In the genomic region with DNA sequence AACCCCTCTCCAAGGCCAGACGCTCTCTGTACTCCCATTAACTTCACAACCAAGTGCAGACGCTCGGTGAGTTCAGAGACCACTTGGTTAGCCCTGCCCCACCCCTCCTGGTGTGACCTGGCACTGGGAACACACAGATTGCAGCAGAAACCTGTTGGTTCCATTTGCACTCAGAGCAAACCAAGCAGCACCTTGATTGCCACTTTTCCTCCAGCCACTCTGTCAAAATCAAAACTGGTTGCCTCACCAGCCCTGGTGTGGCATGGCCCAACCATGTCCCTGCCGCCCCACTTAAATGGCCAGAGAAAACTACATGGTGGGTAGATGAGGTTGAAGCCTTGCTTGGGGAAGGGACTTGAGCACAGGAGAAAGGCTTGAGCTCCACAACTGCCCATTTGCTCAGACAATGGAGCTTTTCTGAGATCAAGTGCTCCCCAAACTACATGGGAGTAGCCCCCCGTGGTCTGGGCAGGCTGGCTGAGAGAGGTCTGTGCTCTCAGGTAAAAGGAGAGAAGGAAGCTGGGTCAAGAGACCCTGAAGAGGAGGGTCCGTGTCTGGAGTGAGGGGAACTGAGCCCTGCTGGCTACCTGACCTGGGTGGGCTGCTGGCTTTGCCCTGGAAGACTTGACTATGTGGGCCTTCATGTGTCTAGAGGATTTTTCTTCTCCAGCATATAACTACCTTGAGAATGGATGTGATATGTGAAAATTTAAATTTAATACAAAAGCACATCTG, we compare ENCODE assay signal across 10 cellular contexts. TPM values are rescaled to one million over a fixed set of nuclear protein-coding genes. Genes with fewer than 3 reads are reported as not detected.
DNase-seq lines count a peak whose midpoint lies in the region; ATAC-seq, FAIRE-seq and TF ChIP-seq lines count a peak whose summit lies in the region.
"Had no signal": no experiment of that assay in that cellular context is flagged by ENCODE, and none has a peak within 500 bp of the region (broad histone marks: within the 10 kb centered on the region; RNA-seq: fewer than 3 reads in every experiment).

No MANE protein-coding gene starts in this region.

- no peak overlapping the region for H3K4me3 ChIP-seq in CD8-positive, alpha-beta T cell (ENCODE audit: low read depth, low read length)
- H3K4me3 ChIP-seq: HAP-1 had no signal

- H3K4me1 ChIP-seq in CD8-positive, alpha-beta T cell (ENCODE audit: insufficient read depth, low read length): peaks cover 8% of the 10 kb centered on the region

- no peaks in the 10 kb centered on the region for H3K9me3 Mint-ChIP-seq in CD8-positive, alpha-beta T cell
- H3K9me3 Mint-ChIP-seq in IgD-negative memory B cell (no peaks in the 10 kb centered on the region), neural crest cell (no peaks in the 10 kb centered on the region)

- peak in 2 of 7 experiments; percentile 6 to 46 for DNase-seq in CD8-positive, alpha-beta T cell
- DNase-seq in caudate nucleus (lab: John Stamatoyannopoulos, UW): no peak
- DNase-seq in neural crest cell (ENCODE audit: low read depth, low spot score): no peak
- DNase-seq in HTR-8/SVneo (ENCODE audit: insufficient read length, low spot score): no peak
- DNase-seq in OCI-M2 (lab: John Stamatoyannopoulos, UW; ENCODE audit: unreplicated experiment): no peak
- DNase-seq in AG08396 (ENCODE audit: low spot score): no peak
- DNase-seq: activated CD4-positive, alpha-beta T cell treated with anti-CD3 and anti-CD28 coated beads for 1 hour had no signal

- H3K4me1 Mint-ChIP-seq in CD8-positive, alpha-beta T cell (ENCODE audit: low read depth): peaks cover 19% of the 10 kb centered on the region
- no peaks in the 10 kb centered on the region for H3K4me1 Mint-ChIP-seq in IgD-negative memory B cell
- peaks cover 20% of the 10 kb centered on the region for H3K4me1 Mint-ChIP-seq in neural crest cell

- H3K9me3 ChIP-seq in CD8-positive, alpha-beta T cell (ENCODE audit: low read length): no peaks in the 10 kb centered on the region
- H3K9me3 ChIP-seq: HAP-1 had no signal

- H3K36me3 Mint-ChIP-seq in CD8-positive, alpha-beta T cell: peaks cover 20% of the 10 kb centered on the region
- H3K36me3 Mint-ChIP-seq in IgD-negative memory B cell (peaks cover 4% of the 10 kb centered on the region), neural crest cell (ENCODE audit: low read depth) (peaks cover 34% of the 10 kb centered on the region)

- POLR2A ChIA-PET in CD8-positive, alpha-beta T cell (lab: Charles Lee): no interaction called here

- TF ChIP-seq CTCF in CD8-positive, alpha-beta T cell (IDR thresholded peaks at IDR 0.05): no peak
- no peak for TF ChIP-seq CTCF in neural crest cell (conservative IDR thresholded peaks at IDR 0.05)

- no peak overlapping the region for H3K4me3 Mint-ChIP-seq in CD8-positive, alpha-beta T cell
- H3K4me3 Mint-ChIP-seq in IgD-negative memory B cell: no peak overlapping the region
- peak overlapping the region; percentile 24 for H3K4me3 Mint-ChIP-seq in neural crest cell

- FAIRE-seq in HTR-8/SVneo (lab: Jason Lieb, UNC): no peak

- H3K27ac Mint-ChIP-seq in CD8-positive, alpha-beta T cell: peak overlapping the region; percentile 76
- peak overlapping the region in 2 of 3 donors; percentile 33 to 62 for H3K27ac Mint-ChIP-seq in IgD-negative memory B cell
- no peak overlapping the region for H3K27ac Mint-ChIP-seq in neural crest cell (ENCODE audit: unreplicated experiment)

- ATAC-seq in CD8-positive, alpha-beta T cell: no peak
- ATAC-seq: right cardiac atrium had no signal

- H3K27me3 Mint-ChIP-seq in CD8-positive, alpha-beta T cell (ENCODE audit: low read depth): no peaks in the 10 kb centered on the region
- H3K27me3 Mint-ChIP-seq in IgD-negative memory B cell: no peaks in the 10 kb centered on the region
- H3K27me3 Mint-ChIP-seq in neural crest cell (ENCODE audit: low read depth): peaks cover 2% of the 10 kb centered on the region

- H3K27ac ChIP-seq in CD8-positive, alpha-beta T cell (ENCODE audit: low read depth, low read length): peak overlapping the region; percentile 11
- H3K27ac ChIP-seq in caudate nucleus (ENCODE audit: low read depth, low read length): peak overlapping the region; percentile 58

- CTCF ChIA-PET in CD8-positive, alpha-beta T cell (lab: Charles Lee): interaction anchor here (0.6 to 2.2 kb wide), 4 partner anchors 8 to 216 kb away, joined by 3 to 8 read pairs (median 4); no protein-coding TSS in a partner anchor

- no peaks in the 10 kb centered on the region for H3K27me3 ChIP-seq in CD8-positive, alpha-beta T cell (ENCODE audit: insufficient read depth, low read length)

- H3K36me3 ChIP-seq in CD8-positive, alpha-beta T cell (ENCODE audit: insufficient read depth, low read length): peaks cover 3% of the 10 kb centered on the region

- intact Hi-C loops in CD8-positive, alpha-beta T cell (cut with DNase I, micrococcal nuclease): no loop called here

RNA-seq across cellular contexts. Expression of a gene that starts 43.4 kb away (rescaled TPM):
- total RNA-seq in CD8-positive, alpha-beta T cell: 100 to 1,000 TPM; 335 to 366 TPM
- 12.8 TPM for polyA plus RNA-seq in IgD-negative memory B cell
- 297 and 320 TPM in 2 replicates for total RNA-seq in neural crest cell
